Comparison of ENCODE assay signal across 11 cellular contexts in genomic region chr19:45133661-45134060, GRCh38. TPM values are rescaled to one million over a fixed set of nuclear protein-coding genes. Genes with fewer than 3 reads are reported as not detected.
"Had no signal": no experiment of that assay in that cellular context is flagged by ENCODE, and none has a peak within 500 bp of the region (broad histone marks: within the 10 kb centered on the region; RNA-seq: fewer than 3 reads in every experiment).

No MANE protein-coding gene starts in this region.

- H2AFZ ChIP-seq: parathyroid adenoma had no signal

- H3K9ac ChIP-seq: parathyroid adenoma had no signal

- ATAC-seq: activated T-cell treated with anti-CD3 and anti-CD28 coated beads, Interleukin-2, amount 50 U/mL, for 72 hours had no signal

- H3K27me3 Mint-ChIP-seq: activated CD4-positive, alpha-beta memory T cell treated with anti-CD3 and anti-CD28 coated beads for 36 hours had no signal

- H3K27me3 ChIP-seq: uterus had no signal

- H3K9me3 ChIP-seq: uterus had no signal

- H3K4me3 ChIP-seq: uterus had no signal

- H3K36me3 ChIP-seq: uterus had no signal

- H3K36me3 Mint-ChIP-seq: activated CD4-positive, alpha-beta memory T cell treated with anti-CD3 and anti-CD28 coated beads for 36 hours had no signal

- H3K27ac Mint-ChIP-seq: activated CD4-positive, alpha-beta memory T cell treated with anti-CD3 and anti-CD28 coated beads for 36 hours had no signal

- H3K27ac ChIP-seq: parathyroid adenoma, uterus had no signal

- H3K9me3 Mint-ChIP-seq: activated CD4-positive, alpha-beta memory T cell treated with anti-CD3 and anti-CD28 coated beads for 36 hours; activated T-cell treated with anti-CD3 and anti-CD28 coated beads, Interleukin-2, amount 50 U/mL, for 72 hours had no signal

- H3K4me3 Mint-ChIP-seq: activated CD4-positive, alpha-beta memory T cell treated with anti-CD3 and anti-CD28 coated beads for 36 hours; activated T-cell treated with anti-CD3 and anti-CD28 coated beads, Interleukin-2, amount 50 U/mL, for 72 hours had no signal

- H3K4me1 ChIP-seq: parathyroid adenoma had no signal

- DNase-seq: activated CD4-positive, alpha-beta memory T cell treated with anti-CD3 and anti-CD28 coated beads for 36 hours; activated CD4-positive, CD25-positive, alpha-beta regulatory T cell treated with anti-CD3 and anti-CD28 coated beads, Interleukin-2, amount 50 U/mL, for 72 hours; activated CD8-positive, alpha-beta memory T cell treated with anti-CD3 and anti-CD28 coated beads, Interleukin-2, amount 50 U/mL, for 4 hours; activated naive CD4-positive, alpha-beta T cell; activated T-cell treated with anti-CD3 and anti-CD28 coated beads, Interleukin-2, amount 50 U/mL, for 72 hours; aorta; mammary epithelial cell; stimulated activated CD4-positive, alpha-beta T cell treated with anti-CD3 and anti-CD28 coated beads, Interleukin-4, amount 100 ng/mL, for 1 hour; stimulated activated CD8-positive, alpha-beta memory T cell treated with anti-CD3 and anti-CD28 coated beads, Interleukin-4, amount 100 ng/mL, for 48 hours; uterus had no signal

RNA-seq across cellular contexts. Expression of gene NKPD1, which starts 27.1 kb away (rescaled TPM):
- total RNA-seq: aorta had no signal
